9 cellular contexts compared by ENCODE assay signal in genomic region chr4:99808260-99808857, GRCh38. TPM values are rescaled to one million over a fixed set of nuclear protein-coding genes. Genes with fewer than 3 reads are reported as not detected.
A peak's percentile ranks its signal among the peaks of the same experiment; 100 is the strongest.
DNase-seq lines count a peak whose midpoint lies in the region; ATAC-seq and TF ChIP-seq lines count a peak whose summit lies in the region.
"Had no signal": no experiment of that assay in that cellular context is flagged by ENCODE, and none has a peak within 500 bp of the region (broad histone marks: within the 10 kb centered on the region; RNA-seq: fewer than 3 reads in every experiment).

No MANE protein-coding gene starts in this region.

- no peak overlapping the region for H3K27ac Mint-ChIP-seq in activated CD8-positive, alpha-beta memory T cell treated with anti-CD3 and anti-CD28 coated beads, Interleukin-2, amount 10 ng/mL, durations not matched to agents 7 days and 5 days

- DNase-seq in BJ (ENCODE audit: low read depth) (no peak), NOMO-1 treated with DMSO at 0.1 percent for 48 hours (lab: John Stamatoyannopoulos, UW; ENCODE audit: unreplicated experiment) (peak; percentile 64), occipital lobe (lab: John Stamatoyannopoulos, UW) (peak; percentile 1), ureter (ENCODE audit: low spot score) (peak; percentile 69)
- peak; percentile 82 for DNase-seq in activated CD8-positive, alpha-beta memory T cell treated with anti-CD3 and anti-CD28 coated beads, Interleukin-2, amount 10 ng/mL, durations not matched to agents 7 days and 5 days

- CTCF ChIA-PET in BJ (lab: Yijun Ruan, JAX) = interaction anchor here (1.0 to 2.2 kb wide), 10 partner anchors 9 to 248 kb away, joined by 3 to 19 read pairs (median 4); partner anchors contain the start of gene TRMT10A
- CTCF ChIA-PET in activated CD8-positive, alpha-beta memory T cell treated with anti-CD3 and anti-CD28 coated beads, Interleukin-2, amount 10 ng/mL, durations not matched to agents 7 days and 5 days (lab: Charles Lee) = interaction anchor here (0.6 to 4.8 kb wide), 39 partner anchors 9 to 719 kb away, joined by 3 to 64 read pairs (median 3); partner anchors contain the start of genes DAPP1, DNAJB14, H2AZ1 and TRMT10A

- no peaks in the 10 kb centered on the region for H3K9me3 Mint-ChIP-seq in activated CD8-positive, alpha-beta memory T cell treated with anti-CD3 and anti-CD28 coated beads, Interleukin-2, amount 10 ng/mL, durations not matched to agents 7 days and 5 days (ENCODE audit: low read depth)
- H3K9me3 Mint-ChIP-seq: IgD-negative memory B cell had no signal

- H3K4me3 ChIP-seq in BJ (ENCODE audit: low read depth, low read length) = no peak overlapping the region

- TF ChIP-seq CTCF in BJ (IDR thresholded peaks at IDR 0.05; ENCODE audit: insufficient read depth, low read depth, low read length) = peak; percentile 49

- ATAC-seq in GM19025 (IDR thresholded peaks at IDR 0.05; ENCODE audit: low read depth, unreplicated experiment) = peak; percentile 86
- ATAC-seq in HG03103 (IDR thresholded peaks at IDR 0.05; ENCODE audit: low read depth, unreplicated experiment) = peak; percentile 82
- ATAC-seq in activated CD8-positive, alpha-beta memory T cell treated with anti-CD3 and anti-CD28 coated beads, Interleukin-2, amount 10 ng/mL, durations not matched to agents 7 days and 5 days = peak; percentile 90
- ATAC-seq in esophagus mucosa = peak; percentile 79

- H3K4me3 Mint-ChIP-seq in activated CD8-positive, alpha-beta memory T cell treated with anti-CD3 and anti-CD28 coated beads, Interleukin-2, amount 10 ng/mL, durations not matched to agents 7 days and 5 days = no peak overlapping the region

- peaks cover 8% of the 10 kb centered on the region for H3K27me3 Mint-ChIP-seq in activated CD8-positive, alpha-beta memory T cell treated with anti-CD3 and anti-CD28 coated beads, Interleukin-2, amount 10 ng/mL, durations not matched to agents 7 days and 5 days

- POLR2A ChIA-PET in BJ (lab: Charles Lee) = no interaction called here

- H3K4me1 Mint-ChIP-seq in activated CD8-positive, alpha-beta memory T cell treated with anti-CD3 and anti-CD28 coated beads, Interleukin-2, amount 10 ng/mL, durations not matched to agents 7 days and 5 days = peaks cover 25% of the 10 kb centered on the region

- H3K36me3 Mint-ChIP-seq in activated CD8-positive, alpha-beta memory T cell treated with anti-CD3 and anti-CD28 coated beads, Interleukin-2, amount 10 ng/mL, durations not matched to agents 7 days and 5 days = peaks cover 3% of the 10 kb centered on the region
- H3K36me3 Mint-ChIP-seq: IgD-negative memory B cell had no signal

- H3K36me3 ChIP-seq in BJ (ENCODE audit: control insufficient read depth, insufficient read depth, low read length) = no peaks in the 10 kb centered on the region

- peaks cover 1% of the 10 kb centered on the region; the same call in 1 of the 2 replicates for H3K27me3 ChIP-seq in BJ (ENCODE audit: control insufficient read depth, insufficient read depth, low read length)

RNA-seq across cellular contexts. Expression of gene DAPP1, which starts 8.3 kb away (rescaled TPM):
- not detected in 2 replicates for polyA plus RNA-seq in BJ (2011; rRNA removed)
- polyA minus RNA-seq in BJ (2011; rRNA and poly(A)+ RNA removed) = not detected in 2 replicates
- 10 to 100 TPM; 24.6 to 25.3 TPM for total RNA-seq in activated CD8-positive, alpha-beta memory T cell treated with anti-CD3 and anti-CD28 coated beads, Interleukin-2, amount 10 ng/mL, durations not matched to agents 7 days and 5 days
- 54.7 TPM for total RNA-seq in esophagus mucosa
- total RNA-seq in occipital lobe = 0.94 TPM
- 25.3 TPM for total RNA-seq in ureter

Comparison
In these comparisons a context has a peak if more than half of its experiments do, and no peak if none do; other contexts are left out.
1. RNA of gene DAPP1, which starts 8.3 kb away (total RNA-seq): 54.7 TPM in esophagus mucosa (single experiment), 24.6 to 25.3 TPM in activated CD8-positive, alpha-beta memory T cell treated with anti-CD3 and anti-CD28 coated beads, Interleukin-2, amount 10 ng/mL, durations not matched to agents 7 days and 5 days and 25.3 TPM in ureter (single experiment); 0.94 TPM in occipital lobe (single experiment); every median in the first group is over 10 times any median in the second.
2. Peak in every context shown above with its lines, with median percentiles within 50 percentile points of each other: ATAC-seq.